ENCODE assay signal across 1 cellular context in genomic region chr7:102152672-102153585, GRCh38.
TF ChIP-seq lines count a peak whose summit lies in the region.

No MANE protein-coding gene starts in this region.

TF ChIP-seq in HepG2, 621 proteins besides CTCF, POLR2A, EP300 and RAD21 (continued from another document and continues in another):
- TF ChIP-seq ZNF704 (CRISPR knock-in tag; IDR thresholded peaks at IDR 0.05; ENCODE audit: borderline replicate concordance) (no peak), THRA (CRISPR knock-in tag; IDR thresholded peaks at IDR 0.05; ENCODE audit: borderline replicate concordance) (no peak; the same call in 1 of the 2 replicates), ZNF510 (CRISPR knock-in tag; IDR thresholded peaks at IDR 0.05; ENCODE audit: low read depth) (no peak), CREB3 (CRISPR knock-in tag; IDR thresholded peaks at IDR 0.05) (no peak), ZGPAT (CRISPR knock-in tag; IDR thresholded peaks at IDR 0.05) (peak; percentile 68), PBX3 (CRISPR knock-in tag; IDR thresholded peaks at IDR 0.05; ENCODE audit: borderline replicate concordance) (no peak), TEAD2 (CRISPR knock-in tag; IDR thresholded peaks at IDR 0.05) (no peak), CBFB (CRISPR knock-in tag; IDR thresholded peaks at IDR 0.05) (0 out of 2 replicates have a peak, but pooled peaks have one; percentile 5), SKIL (CRISPR knock-in tag; IDR thresholded peaks at IDR 0.05; ENCODE audit: borderline replicate concordance) (no peak), DPF2 (CRISPR knock-in tag; IDR thresholded peaks at IDR 0.05; ENCODE audit: borderline replicate concordance, low read depth) (peak; percentile 56; the same call in 1 of the 2 replicates), GMEB2 (CRISPR knock-in tag; IDR thresholded peaks at IDR 0.05; ENCODE audit: low read depth) (no peak), ZNF678 (CRISPR knock-in tag; IDR thresholded peaks at IDR 0.05) (no peak), E2F1 (CRISPR knock-in tag; IDR thresholded peaks at IDR 0.05) (no peak), MAZ (IDR thresholded peaks at IDR 0.05; ENCODE audit: borderline replicate concordance, low read depth, low read length) (peak; percentile 53; the same call in 1 of the 2 replicates), MAZ (CRISPR knock-in tag; IDR thresholded peaks at IDR 0.05; ENCODE audit: low read depth) (peak; percentile 70; the same call in 1 of the 2 replicates), ZNF205 (CRISPR knock-in tag; IDR thresholded peaks at IDR 0.05) (no peak), GTF3A (CRISPR knock-in tag; conservative IDR thresholded peaks at IDR 0.05) (0 out of 2 replicates have a peak, but pooled peaks have one; percentile 36), SMAD3 (CRISPR knock-in tag; IDR thresholded peaks at IDR 0.05) (peak; percentile 45), ARNTL (CRISPR knock-in tag; IDR thresholded peaks at IDR 0.05) (peak; percentile 74), ZNF101 (CRISPR knock-in tag; IDR thresholded peaks at IDR 0.05; ENCODE audit: borderline replicate concordance, low read depth) (no peak), FOXO1 (CRISPR knock-in tag; IDR thresholded peaks at IDR 0.05) (peak; percentile 29; the same call in 1 of the 2 replicates), ZSCAN22 (CRISPR knock-in tag; IDR thresholded peaks at IDR 0.05) (no peak), ZNF724P (CRISPR knock-in tag; IDR thresholded peaks at IDR 0.05; ENCODE audit: borderline replicate concordance) (no peak), ZNF605 (CRISPR knock-in tag; IDR thresholded peaks at IDR 0.05) (peak; percentile 78; the same call in 1 of the 2 replicates), STAG1 (CRISPR knock-in tag; IDR thresholded peaks at IDR 0.05) (peak; percentile 33), MTA1 (CRISPR knock-in tag; IDR thresholded peaks at IDR 0.05; ENCODE audit: borderline replicate concordance) (peak; percentile 87; the same call in 1 of the 2 replicates), ZSCAN31 (CRISPR knock-in tag; IDR thresholded peaks at IDR 0.05; ENCODE audit: low read depth) (0 out of 2 replicates have a peak, but pooled peaks have one; percentile 54), ZNF543 (CRISPR knock-in tag; IDR thresholded peaks at IDR 0.05) (0 out of 2 replicates have a peak, but pooled peaks have one; percentile 83), ZNF768 (CRISPR knock-in tag; IDR thresholded peaks at IDR 0.05) (peak; percentile 27; the same call in 1 of the 2 replicates), ZXDC (CRISPR knock-in tag; IDR thresholded peaks at IDR 0.05) (no peak), ZBTB44 (CRISPR knock-in tag; IDR thresholded peaks at IDR 0.05) (no peak), ZBTB7A (CRISPR knock-in tag; IDR thresholded peaks at IDR 0.05) (0 out of 2 replicates have a peak, but pooled peaks have one; percentile 47), ZNF446 (CRISPR knock-in tag; IDR thresholded peaks at IDR 0.05) (no peak), ZNF607 (CRISPR knock-in tag; IDR thresholded peaks at IDR 0.05; ENCODE audit: borderline replicate concordance) (0 out of 2 replicates have a peak, but pooled peaks have one; percentile 49), TAF15 (IDR thresholded peaks at IDR 0.05; ENCODE audit: low read depth, low read length, poor library complexity, severe bottlenecking) (no peak), ZBTB42 (CRISPR knock-in tag; IDR thresholded peaks at IDR 0.05) (no peak), CREBL2 (CRISPR knock-in tag; IDR thresholded peaks at IDR 0.05; ENCODE audit: borderline replicate concordance) (no peak), HOXA5 (CRISPR knock-in tag; IDR thresholded peaks at IDR 0.05) (peak; percentile 19), MTF1 (CRISPR knock-in tag; IDR thresholded peaks at IDR 0.05) (no peak), MIER3 (CRISPR knock-in tag; IDR thresholded peaks at IDR 0.05; ENCODE audit: borderline replicate concordance) (no peak; the same call in 1 of the 2 replicates), RFX3 (CRISPR knock-in tag; IDR thresholded peaks at IDR 0.05) (peak; percentile 65), BORCS8-MEF2B (CRISPR knock-in tag; IDR thresholded peaks at IDR 0.05) (no peak)
